22 cellular contexts compared by ENCODE assay signal in the genomic region with DNA sequence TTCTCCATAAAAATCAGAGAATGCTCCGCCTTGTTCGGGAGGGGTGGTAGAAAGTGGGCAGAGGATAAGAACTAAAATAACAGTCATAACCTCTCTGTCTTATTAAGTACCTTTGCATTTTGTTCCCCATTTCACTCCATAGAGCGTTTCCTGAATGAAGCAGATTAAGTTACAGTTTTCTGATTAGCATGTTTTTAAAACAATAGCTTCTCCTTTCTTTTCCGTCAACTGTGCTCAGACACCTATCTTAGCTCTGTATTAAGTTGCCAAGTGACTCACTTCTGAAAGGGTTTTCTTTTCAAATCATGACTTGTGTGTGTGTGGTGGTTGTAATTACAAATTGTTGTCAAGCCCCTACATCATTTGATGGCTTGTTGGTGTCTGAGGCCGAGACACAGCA. TPM values are rescaled to one million over a fixed set of nuclear protein-coding genes. Genes with fewer than 3 reads are reported as not detected.
"Had no signal": no experiment of that assay in that cellular context is flagged by ENCODE, and none has a peak within 500 bp of the region (broad histone marks: within the 10 kb centered on the region; RNA-seq: fewer than 3 reads in every experiment).

No MANE protein-coding gene starts in this region.

- H3K9me3 Mint-ChIP-seq: activated naive CD4-positive, alpha-beta T cell treated with anti-CD3 and anti-CD28 coated beads, Interleukin-2, amount 50 U/mL, for 24 hours; activated T-cell treated with anti-CD3 and anti-CD28 coated beads, Interleukin-2, amount 50 U/mL, for 72 hours; memory B cell; stimulated activated memory B cell treated with anti-CD40 and anti-IgM and Interleukin-4, amounts not matched to agents 10 μg/mL and 1 μg/mL and 100 μg/mL, for 72 hours had no signal

- H3K4me3 Mint-ChIP-seq: activated naive CD4-positive, alpha-beta T cell treated with anti-CD3 and anti-CD28 coated beads, Interleukin-2, amount 50 U/mL, for 24 hours; activated T-cell treated with anti-CD3 and anti-CD28 coated beads, Interleukin-2, amount 50 U/mL, for 72 hours; memory B cell; stimulated activated memory B cell treated with anti-CD40 and anti-IgM and Interleukin-4, amounts not matched to agents 10 μg/mL and 1 μg/mL and 100 μg/mL, for 72 hours had no signal

- H3K36me3 Mint-ChIP-seq: activated naive CD4-positive, alpha-beta T cell treated with anti-CD3 and anti-CD28 coated beads, Interleukin-2, amount 50 U/mL, for 24 hours; memory B cell; stimulated activated memory B cell treated with anti-CD40 and anti-IgM and Interleukin-4, amounts not matched to agents 10 μg/mL and 1 μg/mL and 100 μg/mL, for 72 hours had no signal

- DNase-seq: activated CD4-positive, alpha-beta T cell treated with anti-CD3 and anti-CD28 coated beads, Interleukin-2, amount 50 U/mL, for 1 hour; activated CD8-positive, alpha-beta memory T cell treated with anti-CD3 and anti-CD28 coated beads, Interleukin-2, amount 50 U/mL, for 48 hours; activated gamma-delta T cell; activated T-cell treated with anti-CD3 and anti-CD28 coated beads, Interleukin-2, amount 50 U/mL, for 72 hours; cerebellar nuclear complex; cortex of kidney; effector CD4-positive, alpha-beta T cell; foreskin fibroblast; hypothalamus; left ventricle myocardium superior; psoas muscle; stimulated activated CD4-positive, alpha-beta T cell treated with anti-CD3 and anti-CD28 coated beads, Interleukin-4, amount 100 ng/mL, for 24 hours; SW 1271; upper lobe of left lung had no signal

- H3K27ac Mint-ChIP-seq: activated naive CD4-positive, alpha-beta T cell treated with anti-CD3 and anti-CD28 coated beads, Interleukin-2, amount 50 U/mL, for 24 hours; activated T-cell treated with anti-CD3 and anti-CD28 coated beads, Interleukin-2, amount 50 U/mL, for 72 hours; memory B cell; stimulated activated memory B cell treated with anti-CD40 and anti-IgM and Interleukin-4, amounts not matched to agents 10 μg/mL and 1 μg/mL and 100 μg/mL, for 72 hours had no signal

- H3K4me1 Mint-ChIP-seq: activated naive CD4-positive, alpha-beta T cell treated with anti-CD3 and anti-CD28 coated beads, Interleukin-2, amount 50 U/mL, for 24 hours had no signal

- ATAC-seq: activated T-cell treated with anti-CD3 and anti-CD28 coated beads, Interleukin-2, amount 50 U/mL, for 72 hours; left ventricle myocardium superior; psoas muscle; sciatic nerve; stimulated activated memory B cell treated with anti-CD40 and anti-IgM and Interleukin-4, amounts not matched to agents 10 μg/mL and 1 μg/mL and 100 μg/mL, for 72 hours had no signal

RNA-seq across cellular contexts. Expression of a gene that starts 1.4 kb away (rescaled TPM):
- total RNA-seq: activated T-cell treated with anti-CD3 and anti-CD28 coated beads, Interleukin-2, amount 50 U/mL, for 72 hours; ascending aorta; left ventricle myocardium superior; mononuclear cell; sciatic nerve; T-helper 2 cell treated with Interferon-gamma antibody and Interleukin-4, amounts not matched to agents 100 ng/mL and 5 ng/mL, for 36 hours; thoracic aorta had no signal
